Comparison of ENCODE assay signal across 18 cellular contexts in genomic region chr2:159982842-159983785, GRCh38.
DNase-seq lines count a peak whose midpoint lies in the region; FAIRE-seq and TF ChIP-seq lines count a peak whose summit lies in the region.
"Had no signal": no experiment of that assay in that cellular context is flagged by ENCODE, and none has a peak within 500 bp of the region (broad histone marks: within the 10 kb centered on the region; RNA-seq: fewer than 3 reads in every experiment).

No MANE protein-coding gene starts in this region.

- H3K9ac ChIP-seq in adipocyte (ENCODE audit: low read length) (peak overlapping the region; percentile 0), fibroblast of lung (ENCODE audit: insufficient read depth, low read length) (no peak overlapping the region)

- H3K27ac ChIP-seq in fibroblast of lung (ENCODE audit: insufficient read depth, low read length) = no peak overlapping the region
- H3K27ac ChIP-seq: neutrophil, right lobe of liver had no signal

- H3K79me2 ChIP-seq in fibroblast of lung (ENCODE audit: control insufficient read depth, insufficient read depth, low read length) = no peaks in the 10 kb centered on the region

- H3K36me3 ChIP-seq in adipocyte (ENCODE audit: control insufficient read depth, insufficient read depth, low read length, severe bottlenecking) (peaks cover 25% of the 10 kb centered on the region), fibroblast of lung (ENCODE audit: control insufficient read depth, insufficient read depth, low read length) (no peaks in the 10 kb centered on the region)
- H3K36me3 ChIP-seq: neutrophil, right lobe of liver had no signal

- H3K4me1 ChIP-seq in adipocyte (ENCODE audit: control insufficient read depth, insufficient read depth, low read length) = peaks cover 20% of the 10 kb centered on the region
- H3K4me1 ChIP-seq in fibroblast of lung (ENCODE audit: control insufficient read depth, extremely low read depth, insufficient read depth, low read length) = peaks cover 3% of the 10 kb centered on the region
- H3K4me1 ChIP-seq: right lobe of liver, testis had no signal

- no peak overlapping the region for H2AFZ ChIP-seq in fibroblast of lung (ENCODE audit: low read length)

- H3K27me3 ChIP-seq in adipocyte (replicated peaks; ENCODE audit: control insufficient read depth, insufficient read depth, low read length) = no peaks in the 10 kb centered on the region
- H3K27me3 ChIP-seq in fibroblast of lung (ENCODE audit: control insufficient read depth, insufficient read depth, low read length) = no peaks in the 10 kb centered on the region
- H3K27me3 ChIP-seq: neutrophil, right lobe of liver, testis had no signal

- DNase-seq in EH (ENCODE audit: low read depth) (peak; percentile 56), adipocyte (ENCODE audit: low read depth) (peak; percentile 67), fibroblast of lung (ENCODE audit: low read depth in 2 of 2) (peak; percentile 21 to 86), pons (ENCODE audit: low spot score) (peak; percentile 9), RCC 7860 (ENCODE audit: low spot score) (no peak), inferior parietal cortex (ENCODE audit: extremely low spot score) (no peak), NCI-H69 (lab: John Stamatoyannopoulos, UW) (no peak), SKM-1 (lab: John Stamatoyannopoulos, UW; ENCODE audit: unreplicated experiment) (no peak)
- DNase-seq: activated CD8-positive, alpha-beta T cell treated with anti-CD3 and anti-CD28 coated beads, Interleukin-2, amount 10 ng/mL, durations not matched to agents 7 days and 5 days; activated naive CD8-positive, alpha-beta T cell treated with anti-CD3 and anti-CD28 coated beads, Interleukin-2, amount 10 ng/mL, durations not matched to agents 7 days and 5 days; GF-D8; H7; heart right ventricle; right lobe of liver; stimulated activated CD4-positive, alpha-beta T cell treated with anti-CD3 and anti-CD28 coated beads, Interleukin-4, amount 100 ng/mL, for 1 hour; testis had no signal

- FAIRE-seq in RCC 7860 (lab: Jason Lieb, UNC) = no peak
- FAIRE-seq: HTR-8/SVneo had no signal

- no peak for TF ChIP-seq CTCF in fibroblast of lung (conservative IDR thresholded peaks at IDR 0.05 in 1 of 2, IDR thresholded peaks at IDR 0.05 in 1 of 2; ENCODE audit: low read depth in 1 of 2, low read length in 2 of 2)

- H3K4me2 ChIP-seq in fibroblast of lung (ENCODE audit: extremely low read depth, insufficient read depth, low read length) = no peak overlapping the region

- no peaks in the 10 kb centered on the region for H4K20me1 ChIP-seq in fibroblast of lung (ENCODE audit: control insufficient read depth, extremely low read depth, insufficient read depth, low read length)

- H3K4me3 ChIP-seq in adipocyte (ENCODE audit: low read length) (no peak overlapping the region), fibroblast of lung (replicated peaks in 1 of 4; ENCODE audit: control extremely low read depth in 1 of 4, insufficient read depth in 1 of 4, low read depth in 3 of 4, low read length in 4 of 4) (no peak overlapping the region)
- H3K4me3 ChIP-seq: heart right ventricle, right lobe of liver, testis had no signal

- H3K9me3 ChIP-seq in adipocyte (ENCODE audit: control insufficient read depth, low read length) = no peaks in the 10 kb centered on the region
- no peaks in the 10 kb centered on the region for H3K9me3 ChIP-seq in fibroblast of lung (ENCODE audit: control insufficient read depth, insufficient read depth, low read depth, low read length)
- H3K9me3 ChIP-seq: neutrophil, right lobe of liver, testis had no signal

Comparison
In these comparisons a context has a peak if more than half of its experiments do, and no peak if none do; other contexts are left out.
1. DNase-seq: peak in EH (single experiment), adipocyte (single experiment), fibroblast of lung (2 of 2) and pons (single experiment); none in RCC 7860 (single experiment), inferior parietal cortex (single experiment), NCI-H69 (single experiment) and SKM-1 (single experiment).